ENCODE assay signal across 22 cellular contexts in the genomic region with DNA sequence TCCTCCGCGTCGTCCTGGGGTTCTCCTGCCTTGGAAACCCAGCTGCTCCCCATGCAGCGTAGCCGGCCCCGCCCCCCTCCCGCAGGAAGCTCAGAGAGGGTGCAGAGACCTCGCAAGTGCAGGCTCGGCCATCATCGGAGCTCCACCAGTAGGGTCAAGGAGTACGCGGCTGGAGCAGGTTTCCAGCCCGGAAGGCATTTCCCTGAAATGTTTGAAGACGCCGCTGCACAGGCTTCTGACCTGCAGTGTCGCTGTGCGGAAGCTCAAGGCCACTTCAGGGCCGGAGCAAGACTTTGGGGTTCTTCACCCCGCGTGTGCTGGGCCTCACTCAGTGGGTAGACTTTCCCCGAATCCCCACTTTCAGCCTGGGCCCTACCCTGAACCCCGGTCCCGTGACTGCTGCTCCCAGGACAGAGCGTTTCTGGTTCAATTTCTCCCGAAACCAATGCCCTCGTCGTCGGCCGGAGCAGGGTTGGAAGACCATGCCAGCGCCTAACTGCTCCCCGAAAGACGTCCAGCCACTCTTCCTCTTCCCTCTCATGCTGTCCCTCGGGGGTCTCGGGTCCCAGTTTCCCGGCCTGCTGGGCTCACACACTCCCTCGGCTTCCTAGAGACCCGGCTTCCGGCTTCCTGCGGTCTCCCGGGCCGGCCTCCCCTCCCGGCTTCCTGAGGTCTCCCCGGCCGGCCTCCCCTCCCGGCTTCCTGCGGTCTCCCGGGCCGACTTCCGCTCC. TPM values are rescaled to one million over a fixed set of nuclear protein-coding genes. Genes with fewer than 3 reads are reported as not detected.
DNase-seq lines count a peak whose midpoint lies in the region; ATAC-seq and TF ChIP-seq lines count a peak whose summit lies in the region.
"Had no signal": no experiment of that assay in that cellular context is flagged by ENCODE, and none has a peak within 500 bp of the region (broad histone marks: within the 10 kb centered on the region; RNA-seq: fewer than 3 reads in every experiment).

No MANE protein-coding gene starts in this region.

- peak overlapping the region; percentile 27 to 76 (median 61); a peak in 20 of 22 replicates for H3K4me2 ChIP-seq in BLaER1 treated with 17β-estradiol and CSF1 and Interleukin-3, amounts not matched to agents 10 nM and 100 nM
- peak overlapping the region; percentile 38; the same call in 1 of the 2 replicates for H3K4me2 ChIP-seq in GM23338

- H4K20me1 ChIP-seq in BLaER1 treated with 17β-estradiol and CSF1 and Interleukin-3, amounts not matched to agents 10 nM and 100 nM = no peaks in the 10 kb centered on the region; a peak in 1 of 22 replicates
- H4K20me1 ChIP-seq in GM23338 (replicated peaks; ENCODE audit: insufficient read depth) = no peaks in the 10 kb centered on the region

- peaks cover 10 to 32% (median 26%) of the 10 kb centered on the region in 10 experiments; a peak in 18 of 20 replicates for H3K4me1 ChIP-seq in BLaER1 treated with 17β-estradiol and CSF1 and Interleukin-3, amounts not matched to agents 10 nM and 100 nM
- H3K4me1 ChIP-seq in GM23338 (ENCODE audit: insufficient read depth) (no peaks in the 10 kb centered on the region), lower lobe of right lung (no peaks in the 10 kb centered on the region)

- no peak for TF ChIP-seq CTCF in GM23338 (conservative IDR thresholded peaks at IDR 0.05; ENCODE audit: low read depth in 2 of 2)
- no peak for TF ChIP-seq CTCF in chondrocyte (IDR thresholded peaks at IDR 0.05)
- TF ChIP-seq CTCF in lower lobe of right lung (IDR thresholded peaks at IDR 0.05) = no peak

- peaks cover 22% of the 10 kb centered on the region for H3K27me3 Mint-ChIP-seq in GM23338 (ENCODE audit: insufficient read depth, low read depth, poor library complexity)
- H3K27me3 Mint-ChIP-seq in chondrocyte (ENCODE audit: low read depth) = peaks cover 31% of the 10 kb centered on the region
- H3K27me3 Mint-ChIP-seq in activated T-helper 2 cell treated with anti-CD3 and anti-CD28 coated beads, Interferon-gamma antibody, Interleukin-2, Interleukin-4, amounts not matched to agents 10 μg/mL and 5 μg/mL and 100 μg/mL, durations not matched to agents 14 hours and 24 hours and 36 hours (ENCODE audit: low read depth) = no peaks in the 10 kb centered on the region

- H3K4me3 ChIP-seq in BLaER1 treated with 17β-estradiol and CSF1 and Interleukin-3, amounts not matched to agents 10 nM and 100 nM = no peak overlapping the region
- H3K4me3 ChIP-seq in GM23338 = peak overlapping the region; percentile 28; the same call in 1 of the 2 replicates
- no peak overlapping the region for H3K4me3 ChIP-seq in lower lobe of right lung
- H3K4me3 ChIP-seq: esophagus squamous epithelium, HAP-1, lung, SJCRH30, tibial nerve had no signal

- H3K9me3 Mint-ChIP-seq in GM23338 = peaks cover 12% of the 10 kb centered on the region
- no peaks in the 10 kb centered on the region for H3K9me3 Mint-ChIP-seq in chondrocyte (ENCODE audit: low read depth)
- peaks cover 5% of the 10 kb centered on the region for H3K9me3 Mint-ChIP-seq in activated T-helper 2 cell treated with anti-CD3 and anti-CD28 coated beads, Interferon-gamma antibody, Interleukin-2, Interleukin-4, amounts not matched to agents 10 μg/mL and 5 μg/mL and 100 μg/mL, durations not matched to agents 14 hours and 24 hours and 36 hours
- H3K9me3 Mint-ChIP-seq: activated naive CD4-positive, alpha-beta T cell treated with anti-CD3 and anti-CD28 coated beads, Interleukin-2, amount 50 U/mL, for 24 hours; activated T-cell treated with anti-CD3 and anti-CD28 coated beads, Interleukin-2, amount 50 U/mL, for 4 hours had no signal

- no peaks in the 10 kb centered on the region for H3K9me2 ChIP-seq in GM23338 (ENCODE audit: insufficient read depth)

- H3K79me2 ChIP-seq in GM23338 (replicated peaks; ENCODE audit: insufficient read depth) = no peaks in the 10 kb centered on the region

- intact Hi-C loops in lower lobe of right lung (cut with DNase I) = loop anchor here (10.0 kb wide), 1 partner anchor 155 kb away; no protein-coding TSS in a partner anchor
- intact Hi-C loops in activated T-helper 2 cell treated with anti-CD3 and anti-CD28 coated beads, Interferon-gamma antibody, Interleukin-2, Interleukin-4, amounts not matched to agents 10 μg/mL and 5 μg/mL and 100 μg/mL, durations not matched to agents 14 hours and 24 hours and 36 hours (cut with micrococcal nuclease) = no loop called here

- H3K4me3 Mint-ChIP-seq in GM23338 (no peak overlapping the region), chondrocyte (ENCODE audit: unreplicated experiment) (no peak overlapping the region)
- no peak overlapping the region for H3K4me3 Mint-ChIP-seq in activated T-helper 2 cell treated with anti-CD3 and anti-CD28 coated beads, Interferon-gamma antibody, Interleukin-2, Interleukin-4, amounts not matched to agents 10 μg/mL and 5 μg/mL and 100 μg/mL, durations not matched to agents 14 hours and 24 hours and 36 hours (ENCODE audit: low read depth)
- H3K4me3 Mint-ChIP-seq: activated CD8-positive, alpha-beta T cell treated with anti-CD3 and anti-CD28 coated beads, Interleukin-2, amount 10 ng/mL, durations not matched to agents 7 days and 5 days; activated naive CD4-positive, alpha-beta T cell treated with anti-CD3 and anti-CD28 coated beads, Interleukin-2, amount 50 U/mL, for 24 hours; activated T-cell treated with anti-CD3 and anti-CD28 coated beads, Interleukin-2, amount 50 U/mL, for 4 hours had no signal

- H3K36me3 Mint-ChIP-seq in GM23338 (ENCODE audit: low read depth) (peaks cover 7% of the 10 kb centered on the region), chondrocyte (ENCODE audit: low read depth) (no peaks in the 10 kb centered on the region)
- H3K36me3 Mint-ChIP-seq in activated T-helper 2 cell treated with anti-CD3 and anti-CD28 coated beads, Interferon-gamma antibody, Interleukin-2, Interleukin-4, amounts not matched to agents 10 μg/mL and 5 μg/mL and 100 μg/mL, durations not matched to agents 14 hours and 24 hours and 36 hours (ENCODE audit: low read depth) = no peaks in the 10 kb centered on the region
- H3K36me3 Mint-ChIP-seq: activated naive CD4-positive, alpha-beta T cell treated with anti-CD3 and anti-CD28 coated beads, Interleukin-2, amount 50 U/mL, for 24 hours had no signal

- ATAC-seq in GM23338 (peak; percentile 70), lower lobe of right lung (no peak), GM21367 (IDR thresholded peaks at IDR 0.05; ENCODE audit: unreplicated experiment) (no peak)
- ATAC-seq: activated CD8-positive, alpha-beta T cell treated with anti-CD3 and anti-CD28 coated beads, Interleukin-2, amount 10 ng/mL, durations not matched to agents 7 days and 5 days; activated T-cell treated with anti-CD3 and anti-CD28 coated beads, Interleukin-2, amount 50 U/mL, for 4 hours; sciatic nerve had no signal

- H3K27ac ChIP-seq in BLaER1 treated with 17β-estradiol and CSF1 and Interleukin-3, amounts not matched to agents 10 nM and 100 nM = no peak overlapping the region
- no peak overlapping the region for H3K27ac ChIP-seq in GM23338 (ENCODE audit: low read depth)
- no peak overlapping the region for H3K27ac ChIP-seq in lower lobe of right lung
- H3K27ac ChIP-seq: esophagus squamous epithelium, SJCRH30, tibial nerve had no signal

- H3K36me3 ChIP-seq in BLaER1 treated with 17β-estradiol and CSF1 and Interleukin-3, amounts not matched to agents 10 nM and 100 nM = peaks cover 0 to under 1% (median 0%) of the 10 kb centered on the region in 11 experiments; a peak in 3 of 22 replicates
- no peaks in the 10 kb centered on the region for H3K36me3 ChIP-seq in GM23338 (ENCODE audit: insufficient read depth)
- no peaks in the 10 kb centered on the region for H3K36me3 ChIP-seq in lower lobe of right lung
- H3K36me3 ChIP-seq: esophagus squamous epithelium, HAP-1, SJCRH30, tibial nerve had no signal

- H3K27me3 ChIP-seq in BLaER1 treated with 17β-estradiol and CSF1 and Interleukin-3, amounts not matched to agents 10 nM and 100 nM = peaks cover 0 to 16% (median 4%) of the 10 kb centered on the region in 11 experiments; a peak in 4 of 22 replicates
- H3K27me3 ChIP-seq in GM23338 (ENCODE audit: insufficient read depth) (peaks cover 11% of the 10 kb centered on the region; the same call in 1 of the 2 replicates), lower lobe of right lung (ENCODE audit: low read depth) (peaks cover 30% of the 10 kb centered on the region)
- H3K27me3 ChIP-seq: SJCRH30 had no signal

- no peaks in the 10 kb centered on the region for H3F3A ChIP-seq in GM23338 (replicated peaks; ENCODE audit: low read depth)

- peak overlapping the region in 1 of 11 experiments; percentile 21; a peak in 1 of 22 replicates for H3K9ac ChIP-seq in BLaER1 treated with 17β-estradiol and CSF1 and Interleukin-3, amounts not matched to agents 10 nM and 100 nM

- DNase-seq in GM23338 (ENCODE audit: low spot score) (peak; percentile 68), chondrocyte (ENCODE audit: low spot score) (peak; percentile 81), lower lobe of right lung (peak; percentile 51), GF-D8 (lab: John Stamatoyannopoulos, UW) (no peak), NCI-H1092 (lab: John Stamatoyannopoulos, UW) (no peak)
- no peak for DNase-seq in activated T-helper 2 cell treated with anti-CD3 and anti-CD28 coated beads, Interferon-gamma antibody, Interleukin-2, Interleukin-4, amounts not matched to agents 10 μg/mL and 5 μg/mL and 100 μg/mL, durations not matched to agents 14 hours and 24 hours and 36 hours (ENCODE audit: low spot score)
- DNase-seq: activated CD8-positive, alpha-beta T cell treated with anti-CD3 and anti-CD28 coated beads, Interleukin-2, amount 10 ng/mL, durations not matched to agents 7 days and 5 days; activated T-cell treated with anti-CD3 and anti-CD28 coated beads, Interleukin-2, amount 50 U/mL, for 4 hours; effector memory CD4-positive, alpha-beta T cell; EL; esophagus squamous epithelium; KBM-7; NCI-H1092 treated with DMSO at 0.1 percent for 48 hours; SJCRH30; stimulated activated naive CD4-positive, alpha-beta T cell had no signal

- H2AFZ ChIP-seq in GM23338 = peak overlapping the region; percentile 84

- H3K4me1 Mint-ChIP-seq in GM23338 (no peaks in the 10 kb centered on the region; the same call in 2 of the 3 replicates), chondrocyte (ENCODE audit: low read depth) (peaks cover 4% of the 10 kb centered on the region)
- H3K4me1 Mint-ChIP-seq in activated T-helper 2 cell treated with anti-CD3 and anti-CD28 coated beads, Interferon-gamma antibody, Interleukin-2, Interleukin-4, amounts not matched to agents 10 μg/mL and 5 μg/mL and 100 μg/mL, durations not matched to agents 14 hours and 24 hours and 36 hours (ENCODE audit: low read depth) = peaks cover 7% of the 10 kb centered on the region

- H3K9me3 ChIP-seq in BLaER1 treated with 17β-estradiol and CSF1 and Interleukin-3, amounts not matched to agents 10 nM and 100 nM (replicated peaks in 1 of 11) = no peaks in the 10 kb centered on the region
- H3K9me3 ChIP-seq in lower lobe of right lung = no peaks in the 10 kb centered on the region
- H3K9me3 ChIP-seq: esophagus squamous epithelium, HAP-1, SJCRH30, tibial nerve had no signal

- H3K27ac Mint-ChIP-seq in GM23338 (no peak overlapping the region), chondrocyte (ENCODE audit: unreplicated experiment) (no peak overlapping the region)
- no peak overlapping the region for H3K27ac Mint-ChIP-seq in activated T-helper 2 cell treated with anti-CD3 and anti-CD28 coated beads, Interferon-gamma antibody, Interleukin-2, Interleukin-4, amounts not matched to agents 10 μg/mL and 5 μg/mL and 100 μg/mL, durations not matched to agents 14 hours and 24 hours and 36 hours
- H3K27ac Mint-ChIP-seq: activated CD8-positive, alpha-beta T cell treated with anti-CD3 and anti-CD28 coated beads, Interleukin-2, amount 10 ng/mL, durations not matched to agents 7 days and 5 days; activated naive CD4-positive, alpha-beta T cell treated with anti-CD3 and anti-CD28 coated beads, Interleukin-2, amount 50 U/mL, for 24 hours had no signal

RNA-seq across cellular contexts. Expression of a gene that starts 52.1 kb away (rescaled TPM):
- total RNA-seq in GM23338 (2014; rRNA removed; shearing (Covaris generic)) = 106 and 131 TPM in 2 replicates
- polyA plus RNA-seq in GM23338 (2016; fragmentation: Nextera tagmentation; extraction: Ambion mirVana) = 70.3 and 71.5 TPM in 2 replicates
- total RNA-seq in chondrocyte = 21.3 to 33.7 TPM (median 31.8 TPM) in 3 replicates
- total RNA-seq in lower lobe of right lung = 70.9 TPM
- total RNA-seq in activated T-helper 2 cell treated with anti-CD3 and anti-CD28 coated beads, Interferon-gamma antibody, Interleukin-2, Interleukin-4, amounts not matched to agents 10 μg/mL and 5 μg/mL and 100 μg/mL, durations not matched to agents 14 hours and 24 hours and 36 hours = 197 and 198 TPM in 2 replicates

Comparison
In these comparisons a context has a peak if more than half of its experiments do, and no peak if none do; other contexts are left out.
1. DNase-seq: peak in GM23338 (single experiment), chondrocyte (single experiment) and lower lobe of right lung (single experiment); none in GF-D8 (single experiment), NCI-H1092 (single experiment) and activated T-helper 2 cell treated with anti-CD3 and anti-CD28 coated beads, Interferon-gamma antibody, Interleukin-2, Interleukin-4, amounts not matched to agents 10 μg/mL and 5 μg/mL and 100 μg/mL, durations not matched to agents 14 hours and 24 hours and 36 hours (single experiment).